ENCODE assay signal across 8 cellular contexts in the genomic region with DNA sequence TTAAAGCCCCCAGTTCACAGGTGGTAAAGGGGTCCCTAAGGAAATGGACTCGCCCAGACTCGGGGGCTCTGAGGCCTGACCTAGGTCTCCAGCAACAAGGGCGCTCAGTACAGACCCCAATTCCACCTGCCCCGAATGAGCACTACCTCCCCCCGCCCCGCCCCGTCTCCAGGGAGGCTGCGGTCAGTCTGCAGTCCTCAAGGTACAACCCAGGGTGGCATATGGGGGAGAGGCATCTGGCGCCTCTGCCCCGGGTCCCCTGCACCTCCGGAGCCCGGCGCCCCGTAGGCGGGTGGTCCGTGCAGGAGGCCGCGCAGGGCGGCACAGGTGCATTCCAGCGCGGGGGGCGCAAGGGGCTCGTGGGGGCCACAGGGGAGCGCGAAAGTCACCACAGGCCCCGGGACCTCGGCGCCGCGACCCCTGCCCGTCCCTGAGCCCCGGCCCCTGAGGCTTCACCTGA. TPM values are rescaled to one million over a fixed set of nuclear protein-coding genes. Genes with fewer than 3 reads are reported as not detected.
A peak's percentile ranks its signal among the peaks of the same experiment; 100 is the strongest.
DNase-seq lines count a peak whose midpoint lies in the region; ATAC-seq and TF ChIP-seq lines count a peak whose summit lies in the region.

No MANE protein-coding gene starts in this region.

- no peaks in the 10 kb centered on the region for H3K9me3 ChIP-seq in colonic mucosa

- TF ChIP-seq CTCF in colonic mucosa (IDR thresholded peaks at IDR 0.05) = no peak

- POLR2A ChIA-PET in naive thymus-derived CD8-positive, alpha-beta T cell (lab: Charles Lee) = interaction anchor here (1.3 to 4.7 kb wide), 4 partner anchors 10 to 119 kb away, joined by 3 to 31 read pairs (median 3); a partner anchor contains a TSS

- H3K27ac Mint-ChIP-seq in naive thymus-derived CD8-positive, alpha-beta T cell = peak overlapping the region in 4 of 10 donors; percentile 27 to 87 (median 70)

- H3K4me1 Mint-ChIP-seq in naive thymus-derived CD8-positive, alpha-beta T cell = peaks cover 21 to 48% (median 42%) of the 10 kb centered on the region in 4 donors

- H3K4me3 ChIP-seq in Jurkat, Clone E6-1 (ENCODE audit: low read length) = peak overlapping the region; percentile 68
- H3K4me3 ChIP-seq in colonic mucosa = peak overlapping the region; percentile 59

- no peaks in the 10 kb centered on the region for H3K27me3 Mint-ChIP-seq in naive thymus-derived CD8-positive, alpha-beta T cell

- peaks cover 6% of the 10 kb centered on the region for H3K36me3 ChIP-seq in colonic mucosa

- H3K27ac ChIP-seq in colonic mucosa = peak overlapping the region; percentile 92

- peaks cover 9% of the 10 kb centered on the region for H3K4me1 ChIP-seq in colonic mucosa

- DNase-seq in left cardiac atrium = peak; percentile 36
- no peak for DNase-seq in Right ventricle myocardium inferior (ENCODE audit: missing footprints)
- no peak for DNase-seq in Jurkat, Clone E6-1 (ENCODE audit: low read depth, low spot score)
- no peak for DNase-seq in colonic mucosa
- peak in 2 of 10 donors; percentile 35 for DNase-seq in naive thymus-derived CD8-positive, alpha-beta T cell
- DNase-seq in NCI-H748 (lab: John Stamatoyannopoulos, UW; ENCODE audit: unreplicated experiment) = no peak
- DNase-seq in activated gamma-delta T cell (lab: John Stamatoyannopoulos, UW) = no peak
- DNase-seq in NCI-H524 treated with DMSO at 0.1 percent for 48 hours (lab: John Stamatoyannopoulos, UW) = no peak

- H3K9me3 Mint-ChIP-seq in naive thymus-derived CD8-positive, alpha-beta T cell = no peaks in the 10 kb centered on the region

- intact Hi-C loops in left cardiac atrium (cut with DNase I) = no loop called here
- intact Hi-C loops in Right ventricle myocardium inferior (cut with DNase I) = loop anchor here (5.0 kb wide), 1 partner anchor 46 kb away; no protein-coding TSS in a partner anchor
- intact Hi-C loops in colonic mucosa (cut with DNase I) = no loop called here

- peak overlapping the region; percentile 88 to 100 for H3K9ac ChIP-seq in colonic mucosa (ENCODE audit: low read depth in 2 of 2, low read length in 2 of 2)

- peaks cover 0 to 2% (median 0%) of the 10 kb centered on the region in 3 donors for H3K36me3 Mint-ChIP-seq in naive thymus-derived CD8-positive, alpha-beta T cell

- ATAC-seq in left cardiac atrium = peak; percentile 2 to 4
- no peak for ATAC-seq in Right ventricle myocardium inferior
- peak; percentile 58 for ATAC-seq in naive thymus-derived CD8-positive, alpha-beta T cell

- no peaks in the 10 kb centered on the region for H3K27me3 ChIP-seq in colonic mucosa

- peak overlapping the region; percentile 75 to 92 (median 83) for H3K4me3 Mint-ChIP-seq in naive thymus-derived CD8-positive, alpha-beta T cell

RNA-seq across cellular contexts. Expression of a gene that starts 0.4 kb away (rescaled TPM):
- total RNA-seq in left cardiac atrium (100 to 1,000 TPM; 635 to 667 TPM), Right ventricle myocardium inferior (957 TPM), colonic mucosa (100 to 1,000 TPM; 633 to 887 TPM)
- polyA plus RNA-seq in Jurkat, Clone E6-1 (2012; ENCODE audit: insufficient read depth, insufficient read length) = 93.6 TPM
- 100 to 1,000 TPM; 134 to 142 TPM for total RNA-seq in naive thymus-derived CD8-positive, alpha-beta T cell
- polyA plus RNA-seq in naive thymus-derived CD8-positive, alpha-beta T cell = 100 to 1,000 TPM; 163 to 203 (median 176) TPM

RNA-seq across cellular contexts. Expression of a gene that starts 13.0 kb away (rescaled TPM):
- total RNA-seq in left cardiac atrium (under 1 TPM; 0.27 to 0.76 TPM), Right ventricle myocardium inferior (0.92 TPM), colonic mucosa (1 to 10 TPM in 1 of 2 donors, under 1 TPM in 1; 0.42 to 1.1 TPM)
- not detected for polyA plus RNA-seq in Jurkat, Clone E6-1 (2012; ENCODE audit: insufficient read depth, insufficient read length)
- total RNA-seq in naive thymus-derived CD8-positive, alpha-beta T cell = 1 to 10 TPM; 2.0 to 4.3 TPM
- polyA plus RNA-seq in naive thymus-derived CD8-positive, alpha-beta T cell = under 1 TPM in 1 of 3 donors, not detected in 2; 0.16 TPM
